ENCODE assay signal across 9 cellular contexts in the genomic region with DNA sequence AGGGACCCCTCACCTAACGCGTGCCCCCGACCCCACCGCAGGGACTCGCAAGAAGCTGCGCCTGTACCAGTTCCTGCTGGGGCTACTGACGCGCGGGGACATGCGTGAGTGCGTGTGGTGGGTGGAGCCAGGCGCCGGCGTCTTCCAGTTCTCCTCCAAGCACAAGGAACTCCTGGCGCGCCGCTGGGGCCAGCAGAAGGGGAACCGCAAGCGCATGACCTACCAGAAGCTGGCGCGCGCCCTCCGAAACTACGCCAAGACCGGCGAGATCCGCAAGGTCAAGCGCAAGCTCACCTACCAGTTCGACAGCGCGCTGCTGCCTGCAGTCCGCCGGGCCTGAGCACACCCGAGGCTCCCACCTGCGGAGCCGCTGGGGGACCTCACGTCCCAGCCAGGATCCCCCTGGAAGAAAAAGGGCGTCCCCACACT.
DNase-seq lines count a peak whose midpoint lies in the region; ATAC-seq and TF ChIP-seq lines count a peak whose summit lies in the region.
"Had no signal": no experiment of that assay in that cellular context is flagged by ENCODE, and none has a peak within 500 bp of the region (broad histone marks: within the 10 kb centered on the region; RNA-seq: fewer than 3 reads in every experiment).

No MANE protein-coding gene starts in this region.

- DNase-seq in activated T-cell treated with anti-CD3 and anti-CD28 coated beads for 24 hours (ENCODE audit: low read depth): peak; percentile 21
- no peak for DNase-seq in activated T-cell treated with anti-CD3 and anti-CD28 coated beads, Interleukin-2, amount 50 U/mL, for 48 hours
- DNase-seq in activated CD4-positive, alpha-beta T cell treated with anti-CD3 and anti-CD28 coated beads, Interleukin-2, amount 50 U/mL, for 4 hours: peak; percentile 20 to 26
- DNase-seq in fibroblast of pulmonary artery (ENCODE audit: low read depth): peak; percentile 84
- DNase-seq in dedifferentiated amniotic fluid mesenchymal stem cell (ENCODE audit: extremely low spot score): no peak
- no peak for DNase-seq in NCI-H524 (lab: John Stamatoyannopoulos, UW)
- DNase-seq: DND-41 had no signal

- H3K4me1 Mint-ChIP-seq in nephron: peaks cover 20% of the 10 kb centered on the region

- peak overlapping the region in 2 of 3 experiments; percentile 8 to 29 for H3K4me3 Mint-ChIP-seq in nephron

- no peaks in the 10 kb centered on the region for H3K36me3 Mint-ChIP-seq in nephron (ENCODE audit: low read depth)

- H3K27me3 Mint-ChIP-seq in nephron (ENCODE audit: low read depth): peaks cover 18% of the 10 kb centered on the region

- peak overlapping the region; percentile 24 for H3K4me3 ChIP-seq in fibroblast of pulmonary artery (replicated peaks; ENCODE audit: low read depth, low read length)

- ATAC-seq in HG02798 (IDR thresholded peaks at IDR 0.05; ENCODE audit: poor library complexity, unreplicated experiment): no peak

- no peak for TF ChIP-seq CTCF in fibroblast of pulmonary artery (IDR thresholded peaks at IDR 0.05; ENCODE audit: low read length, missing control alignments)
- TF ChIP-seq CTCF in nephron (IDR thresholded peaks at IDR 0.05; ENCODE audit: unreplicated experiment in 3 of 3): no peak

- H3K9me3 Mint-ChIP-seq in nephron: no peaks in the 10 kb centered on the region

- no peak overlapping the region for H3K27ac Mint-ChIP-seq in nephron

Comparison
In these comparisons a context has a peak if more than half of its experiments do, and no peak if none do; other contexts are left out.
1. DNase-seq: peak in activated T-cell treated with anti-CD3 and anti-CD28 coated beads for 24 hours (single experiment), activated CD4-positive, alpha-beta T cell treated with anti-CD3 and anti-CD28 coated beads, Interleukin-2, amount 50 U/mL, for 4 hours (2 of 2) and fibroblast of pulmonary artery (single experiment); none in activated T-cell treated with anti-CD3 and anti-CD28 coated beads, Interleukin-2, amount 50 U/mL, for 48 hours (0 of 2), dedifferentiated amniotic fluid mesenchymal stem cell (single experiment) and NCI-H524 (0 of 2).